In genomic region chr9:136328622-136329041, GRCh38 we compare ENCODE assay signal across 9 cellular contexts. TPM values are rescaled to one million over a fixed set of nuclear protein-coding genes. Genes with fewer than 3 reads are reported as not detected.
DNase-seq lines count a peak whose midpoint lies in the region; ATAC-seq and TF ChIP-seq lines count a peak whose summit lies in the region.
"Had no signal": no experiment of that assay in that cellular context is flagged by ENCODE, and none has a peak within 500 bp of the region (broad histone marks: within the 10 kb centered on the region; RNA-seq: fewer than 3 reads in every experiment).

No MANE protein-coding gene starts in this region.

- TF ChIP-seq CTCF in brain (conservative IDR thresholded peaks at IDR 0.05) (no peak), kidney epithelial cell (IDR thresholded peaks at IDR 0.05; ENCODE audit: insufficient read depth, low read length, poor library complexity, severe bottlenecking) (no peak), tibial artery (IDR thresholded peaks at IDR 0.05) (no peak)

- no peak overlapping the region for H3K27ac Mint-ChIP-seq in T-helper 2 cell treated with Interferon-gamma antibody and Interleukin-4, amounts not matched to agents 5 μg/mL and 100 μg/mL, for 36 hours
- H3K27ac Mint-ChIP-seq in brain: peak overlapping the region; percentile 95 to 100 (median 99)

- no peak for DNase-seq in T-helper 2 cell treated with Interferon-gamma antibody and Interleukin-4, amounts not matched to agents 5 μg/mL and 100 μg/mL, for 36 hours (ENCODE audit: low spot score)
- no peak for DNase-seq in T-helper 2 cell
- no peak for DNase-seq in kidney epithelial cell (ENCODE audit: low read depth)
- DNase-seq in tibial artery: no peak
- no peak for DNase-seq in middle frontal gyrus (ENCODE audit: extremely low spot score, low spot score)
- DNase-seq in kidney tubule cell (ENCODE audit: low spot score): no peak

- H3K36me3 ChIP-seq in kidney epithelial cell (ENCODE audit: control insufficient read depth, insufficient read depth, low read length) (no peaks in the 10 kb centered on the region), tibial artery (peaks cover 0 to 10% (median 0%) of the 10 kb centered on the region in 3 donors)

- H3K4me3 ChIP-seq in kidney epithelial cell (ENCODE audit: low read depth, low read length) (peak overlapping the region; percentile 65), tibial artery (peak overlapping the region; percentile 62 to 87)

- no peaks in the 10 kb centered on the region for H3K27me3 Mint-ChIP-seq in T-helper 2 cell treated with Interferon-gamma antibody and Interleukin-4, amounts not matched to agents 5 μg/mL and 100 μg/mL, for 36 hours (ENCODE audit: low read depth)
- peaks cover 3% of the 10 kb centered on the region for H3K27me3 Mint-ChIP-seq in brain

- H3K4me1 Mint-ChIP-seq in T-helper 2 cell treated with Interferon-gamma antibody and Interleukin-4, amounts not matched to agents 5 μg/mL and 100 μg/mL, for 36 hours (ENCODE audit: low read depth): peaks cover 3% of the 10 kb centered on the region
- H3K4me1 Mint-ChIP-seq in brain: peaks cover 39% of the 10 kb centered on the region

- H3K9me3 ChIP-seq in tibial artery: no peaks in the 10 kb centered on the region

- no peaks in the 10 kb centered on the region for H3K36me3 Mint-ChIP-seq in T-helper 2 cell treated with Interferon-gamma antibody and Interleukin-4, amounts not matched to agents 5 μg/mL and 100 μg/mL, for 36 hours (ENCODE audit: low read depth)
- no peaks in the 10 kb centered on the region for H3K36me3 Mint-ChIP-seq in brain

- H3K27me3 ChIP-seq in kidney epithelial cell (ENCODE audit: control insufficient read depth, insufficient read depth, low read length) (peaks cover 2% of the 10 kb centered on the region), tibial artery (no peaks in the 10 kb centered on the region)

- no peak for ATAC-seq in GM19023 (IDR thresholded peaks at IDR 0.05; ENCODE audit: unreplicated experiment)

- H3K27ac ChIP-seq in tibial artery: peak overlapping the region; percentile 73 to 81

- peaks cover 3 to 35% (median 32%) of the 10 kb centered on the region in 4 donors for H3K4me1 ChIP-seq in tibial artery

- intact Hi-C loops in tibial artery (cut with DNase I; ENCODE audit: low total_unique reads): no loop called here

- no peaks in the 10 kb centered on the region for H3K9me3 Mint-ChIP-seq in T-helper 2 cell treated with Interferon-gamma antibody and Interleukin-4, amounts not matched to agents 5 μg/mL and 100 μg/mL, for 36 hours
- H3K9me3 Mint-ChIP-seq in brain: peaks cover 0 to 5% (median 0%) of the 10 kb centered on the region in 5 experiments

- peak overlapping the region; percentile 52 for H3K4me3 Mint-ChIP-seq in T-helper 2 cell treated with Interferon-gamma antibody and Interleukin-4, amounts not matched to agents 5 μg/mL and 100 μg/mL, for 36 hours
- peak overlapping the region; percentile 89 to 98 (median 94) for H3K4me3 Mint-ChIP-seq in brain

RNA-seq across cellular contexts. Expression of gene GPSM1, which starts 1.3 kb away (rescaled TPM):
- 83.8 TPM for polyA plus RNA-seq in brain (ENCODE audit: insufficient read depth, low read depth, low replicate concordance)
- total RNA-seq in kidney epithelial cell: 31.8 and 41.3 TPM in 2 replicates

RNA-seq across cellular contexts. Expression of gene CCDC187, which starts 24.7 kb away (rescaled TPM):
- polyA plus RNA-seq in brain (ENCODE audit: insufficient read depth, low read depth, low replicate concordance): 5.3 TPM
- under 0.01 and 0.04 TPM in 2 replicates for total RNA-seq in kidney epithelial cell
- total RNA-seq: activated CD8-positive, alpha-beta memory T cell treated with anti-CD3 and anti-CD28 coated beads for 36 hours had no signal

RNA-seq across cellular contexts. Expression of gene DNLZ, which starts 34.9 kb away (rescaled TPM):
- polyA plus RNA-seq in brain (ENCODE audit: insufficient read depth, low read depth, low replicate concordance): 33.5 TPM
- 24.3 and 27.5 TPM in 2 replicates for total RNA-seq in kidney epithelial cell

RNA-seq across cellular contexts. Expression of gene CARD9, which starts 44.8 kb away (rescaled TPM):
- polyA plus RNA-seq in brain (ENCODE audit: insufficient read depth, low read depth, low replicate concordance): 0.58 TPM
- total RNA-seq in kidney epithelial cell: 1.9 and 2.0 TPM in 2 replicates
